ENCODE assay signal across 11 cellular contexts in genomic region chr6:40164345-40164755, GRCh38.
DNase-seq lines count a peak whose midpoint lies in the region; ATAC-seq and TF ChIP-seq lines count a peak whose summit lies in the region.
"Had no signal": no experiment of that assay in that cellular context is flagged by ENCODE, and none has a peak within 500 bp of the region (broad histone marks: within the 10 kb centered on the region; RNA-seq: fewer than 3 reads in every experiment).

No MANE protein-coding gene starts in this region.

- H3K9ac ChIP-seq in endodermal cell (ENCODE audit: extremely low read depth, low read length, poor library complexity, severe bottlenecking), result no peak overlapping the region

- H3K27me3 Mint-ChIP-seq in GM23338 (ENCODE audit: insufficient read depth, low read depth, poor library complexity), result peaks cover 4% of the 10 kb centered on the region
- H3K27me3 Mint-ChIP-seq in endodermal cell (ENCODE audit: insufficient read depth), result peaks cover 36% of the 10 kb centered on the region

- H3K27ac ChIP-seq in GM23338 (ENCODE audit: low read depth) (no peak overlapping the region), endodermal cell (ENCODE audit: low read depth, low read length) (no peak overlapping the region)

- no peaks in the 10 kb centered on the region for H3K9me2 ChIP-seq in GM23338 (ENCODE audit: insufficient read depth)

- peak overlapping the region; percentile 36; the same call in 1 of the 2 replicates for H3K27ac Mint-ChIP-seq in GM23338
- no peak overlapping the region for H3K27ac Mint-ChIP-seq in endodermal cell
- H3K27ac Mint-ChIP-seq: CD8-positive, alpha-beta memory T cell; natural killer cell had no signal

- ATAC-seq in GM23338 (peak; percentile 92), GM19463 (IDR thresholded peaks at IDR 0.05; ENCODE audit: unreplicated experiment) (no peak), HG02759 (IDR thresholded peaks at IDR 0.05; ENCODE audit: unreplicated experiment) (no peak), HG03108 (IDR thresholded peaks at IDR 0.05; ENCODE audit: unreplicated experiment) (no peak)
- ATAC-seq: natural killer cell had no signal

- H3K4me1 ChIP-seq in GM23338 (ENCODE audit: insufficient read depth) (no peaks in the 10 kb centered on the region), endodermal cell (ENCODE audit: control insufficient read depth, insufficient read depth, low read length) (no peaks in the 10 kb centered on the region)

- TF ChIP-seq CTCF in GM23338 (conservative IDR thresholded peaks at IDR 0.05; ENCODE audit: low read depth in 2 of 2) (no peak), endodermal cell (conservative IDR thresholded peaks at IDR 0.05) (no peak)

- no peaks in the 10 kb centered on the region for H3F3A ChIP-seq in GM23338 (replicated peaks; ENCODE audit: low read depth)

- WGBS in endodermal cell (ENCODE audit: insufficient coverage in 1 of 2, insufficient read length in 1 of 2), 2 experiments, result 88 to 94% methylated on average over 5 to 8 of the region's 8 CpGs

- DNase-seq in GM23338 (ENCODE audit: low spot score), result peak; percentile 60
- peak; percentile 69 to 74 for DNase-seq in NCI-H1930 (lab: John Stamatoyannopoulos, UW)
- peak; percentile 64 for DNase-seq in endodermal cell
- peak; percentile 18 to 94 (median 58) for DNase-seq in posterior cingulate gyrus
- DNase-seq in activated CD4-positive, CD25-positive, alpha-beta regulatory T cell treated with anti-CD3 and anti-CD28 coated beads, Interleukin-2, amount 50 U/mL, for 72 hours, result no peak
- DNase-seq: activated effector memory CD4-positive, alpha-beta T cell treated with Interleukin-2 at 50 U/mL for 16 hours; CD8-positive, alpha-beta memory T cell; natural killer cell had no signal

- H2AFZ ChIP-seq in GM23338, result peak overlapping the region; percentile 95

- no peaks in the 10 kb centered on the region for H3K27me3 ChIP-seq in GM23338 (ENCODE audit: insufficient read depth)
- peaks cover 4% of the 10 kb centered on the region for H3K27me3 ChIP-seq in endodermal cell (ENCODE audit: control insufficient read depth, insufficient read depth, low read length, poor library complexity, severe bottlenecking)

- H3K4me1 Mint-ChIP-seq in GM23338 (peaks cover 9% of the 10 kb centered on the region), endodermal cell (no peaks in the 10 kb centered on the region)
- H3K4me1 Mint-ChIP-seq: CD8-positive, alpha-beta memory T cell; natural killer cell had no signal

- H3K4me3 Mint-ChIP-seq in GM23338, result no peak overlapping the region
- no peak overlapping the region for H3K4me3 Mint-ChIP-seq in endodermal cell
- H3K4me3 Mint-ChIP-seq: CD8-positive, alpha-beta memory T cell; natural killer cell had no signal

- no peaks in the 10 kb centered on the region for H3K79me2 ChIP-seq in GM23338 (replicated peaks; ENCODE audit: insufficient read depth)

- H3K36me3 ChIP-seq in GM23338 (ENCODE audit: insufficient read depth), result no peaks in the 10 kb centered on the region
- H3K36me3 ChIP-seq in endodermal cell (ENCODE audit: control insufficient read depth, insufficient read depth, low read length), result no peaks in the 10 kb centered on the region

- intact Hi-C loops in posterior cingulate gyrus (cut with DNase I), result no loop called here

- no peaks in the 10 kb centered on the region for H3K9me3 ChIP-seq in endodermal cell (ENCODE audit: control insufficient read depth, low read length)

- H3K9me3 Mint-ChIP-seq in GM23338 (no peaks in the 10 kb centered on the region), endodermal cell (no peaks in the 10 kb centered on the region)
- H3K9me3 Mint-ChIP-seq: natural killer cell had no signal

- H3K4me3 ChIP-seq in GM23338 (no peak overlapping the region), endodermal cell (ENCODE audit: low read length) (no peak overlapping the region)

- no peaks in the 10 kb centered on the region; the same call in 2 of the 3 replicates for H3K36me3 Mint-ChIP-seq in GM23338 (ENCODE audit: low read depth)
- no peaks in the 10 kb centered on the region for H3K36me3 Mint-ChIP-seq in endodermal cell (ENCODE audit: low read depth)
- H3K36me3 Mint-ChIP-seq: CD8-positive, alpha-beta memory T cell; natural killer cell had no signal

- no peak overlapping the region for H3K4me2 ChIP-seq in GM23338

- H4K20me1 ChIP-seq in GM23338 (replicated peaks; ENCODE audit: insufficient read depth), result no peaks in the 10 kb centered on the region

TF ChIP-seq in GM23338, 12 proteins besides CTCF, POLR2A, EP300 and RAD21:
- no peak for TF ChIP-seq REST (IDR thresholded peaks at IDR 0.05; ENCODE audit: unreplicated experiment)
- TF ChIP-seq POLR2AphosphoS5 (IDR thresholded peaks at IDR 0.05; ENCODE audit: low read depth), result 0 out of 2 replicates have a peak, but pooled peaks have one; percentile 22
